11 cellular contexts compared by ENCODE assay signal in genomic region chr4:24551492-24552330, GRCh38. TPM values are rescaled to one million over a fixed set of nuclear protein-coding genes. Genes with fewer than 3 reads are reported as not detected.
DNase-seq lines count a peak whose midpoint lies in the region; ATAC-seq and TF ChIP-seq lines count a peak whose summit lies in the region.
"Had no signal": no experiment of that assay in that cellular context is flagged by ENCODE, and none has a peak within 500 bp of the region (broad histone marks: within the 10 kb centered on the region; RNA-seq: fewer than 3 reads in every experiment).

No MANE protein-coding gene starts in this region.

- TF ChIP-seq POLR2A in gastroesophageal sphincter (IDR thresholded peaks at IDR 0.05): no peak

- no peaks in the 10 kb centered on the region for H3K9me3 Mint-ChIP-seq in natural killer cell treated with Interleukin-12 subunit alpha and Interleukin-12 subunit beta and Interleukin-15 and Interleukin-18, amount 100 ng/mL, for 72 hours
- H3K9me3 Mint-ChIP-seq in natural killer cell: no peaks in the 10 kb centered on the region

- no peak overlapping the region for H3K4me3 ChIP-seq in SK-N-MC
- no peak overlapping the region for H3K4me3 ChIP-seq in gastroesophageal sphincter
- H3K4me3 ChIP-seq in HAP-1: no peak overlapping the region
- H3K4me3 ChIP-seq: tibial artery had no signal

- no peak for TF ChIP-seq CTCF in natural killer cell (IDR thresholded peaks at IDR 0.05)
- peak in 3 of 4 experiments; percentile 15 to 35 (median 25) for TF ChIP-seq CTCF in gastroesophageal sphincter (IDR thresholded peaks at IDR 0.05)

- intact Hi-C loops in natural killer cell (cut with micrococcal nuclease): no loop called here

- peak overlapping the region; percentile 19 to 46 for H3K27ac Mint-ChIP-seq in natural killer cell treated with Interleukin-12 subunit alpha and Interleukin-12 subunit beta and Interleukin-15 and Interleukin-18, amount 100 ng/mL, for 72 hours
- H3K27ac Mint-ChIP-seq in natural killer cell: peak overlapping the region in 1 of 2 donors; percentile 29

- 52 to 63% methylated on average over 2 of the region's 2 CpGs for WGBS in gastroesophageal sphincter (ENCODE audit: low coverage in 1 of 2), 2 donors

- no peaks in the 10 kb centered on the region for H3K27me3 Mint-ChIP-seq in natural killer cell treated with Interleukin-12 subunit alpha and Interleukin-12 subunit beta and Interleukin-15 and Interleukin-18, amount 100 ng/mL, for 72 hours
- H3K27me3 Mint-ChIP-seq in natural killer cell (ENCODE audit: low read depth in 2 of 2): no peaks in the 10 kb centered on the region

- no peak for DNase-seq in natural killer cell treated with Interleukin-12 subunit alpha and Interleukin-12 subunit beta and Interleukin-15 and Interleukin-18, amount 100 ng/mL, for 72 hours (ENCODE audit: low spot score)
- DNase-seq in natural killer cell (no peak), SK-N-MC (ENCODE audit: low read depth, low spot score) (no peak), substantia nigra (lab: John Stamatoyannopoulos, UW) (no peak), HAP-1 (ENCODE audit: low spot score in 2 of 2) (no peak), KBM-7 (no peak)
- DNase-seq in stimulated activated CD4-positive, alpha-beta T cell treated with anti-CD3 and anti-CD28 coated beads, Interleukin-4, amount 100 ng/mL, for 4 hours: no peak
- DNase-seq: activated CD4-positive, alpha-beta T cell treated with anti-CD3 and anti-CD28 coated beads, Interleukin-2, amount 50 U/mL, for 48 hours; NCI-H2081 treated with DMSO at 0.1 percent for 48 hours; tibial artery had no signal

- peaks cover 34 to 38% of the 10 kb centered on the region in 2 donors for H3K4me1 Mint-ChIP-seq in natural killer cell treated with Interleukin-12 subunit alpha and Interleukin-12 subunit beta and Interleukin-15 and Interleukin-18, amount 100 ng/mL, for 72 hours (ENCODE audit: low read depth in 2 of 2)
- peaks cover 43 to 51% of the 10 kb centered on the region in 2 donors for H3K4me1 Mint-ChIP-seq in natural killer cell

- H3K9ac ChIP-seq in SK-N-MC (ENCODE audit: insufficient read length): no peak overlapping the region

- no peak overlapping the region for H3K4me3 Mint-ChIP-seq in natural killer cell treated with Interleukin-12 subunit alpha and Interleukin-12 subunit beta and Interleukin-15 and Interleukin-18, amount 100 ng/mL, for 72 hours
- H3K4me3 Mint-ChIP-seq in natural killer cell: no peak overlapping the region

- ATAC-seq in natural killer cell treated with Interleukin-12 subunit alpha and Interleukin-12 subunit beta and Interleukin-15 and Interleukin-18, amount 100 ng/mL, for 72 hours: no peak
- no peak for ATAC-seq in natural killer cell
- ATAC-seq in gastroesophageal sphincter: no peak

- no peaks in the 10 kb centered on the region for H3K9me3 ChIP-seq in SK-N-MC (ENCODE audit: low read depth, low read length)
- H3K9me3 ChIP-seq in gastroesophageal sphincter: no peaks in the 10 kb centered on the region
- H3K9me3 ChIP-seq in HAP-1: no peaks in the 10 kb centered on the region
- H3K9me3 ChIP-seq: tibial artery had no signal

- H3K4me1 ChIP-seq in gastroesophageal sphincter: peaks cover 0 to 59% (median 5%) of the 10 kb centered on the region in 3 donors
- H3K4me1 ChIP-seq in HAP-1: no peaks in the 10 kb centered on the region; the same call in 1 of the 2 replicates

- H3K27ac ChIP-seq in SK-N-MC (peak overlapping the region; percentile 13; the same call in 1 of the 2 replicates), gastroesophageal sphincter (no peak overlapping the region), substantia nigra (ENCODE audit: low read depth, low read length, poor library complexity, severe bottlenecking) (no peak overlapping the region)

- peaks cover 12% of the 10 kb centered on the region for H3K36me3 Mint-ChIP-seq in natural killer cell treated with Interleukin-12 subunit alpha and Interleukin-12 subunit beta and Interleukin-15 and Interleukin-18, amount 100 ng/mL, for 72 hours
- H3K36me3 Mint-ChIP-seq in natural killer cell: peaks cover 8% of the 10 kb centered on the region

- no peak for TF ChIP-seq EP300 in gastroesophageal sphincter (IDR thresholded peaks at IDR 0.05)

- in situ Hi-C loops in HAP-1 (cut with MboI; ENCODE audit: low sequenced_read_pairs): no loop called here
- in situ Hi-C loops in KBM-7 (cut with MboI; ENCODE audit: low pct_unique_long_range_greater_than_20kb, low sequenced_read_pairs): no loop called here

- H3K27me3 ChIP-seq in gastroesophageal sphincter (no peaks in the 10 kb centered on the region), HAP-1 (ENCODE audit: low read depth) (no peaks in the 10 kb centered on the region)
- H3K27me3 ChIP-seq: tibial artery had no signal

- peaks cover 55% of the 10 kb centered on the region for H3K36me3 ChIP-seq in SK-N-MC (ENCODE audit: insufficient read depth, low read length)
- H3K36me3 ChIP-seq in gastroesophageal sphincter: peaks cover 0 to 43% of the 10 kb centered on the region in 2 donors
- H3K36me3 ChIP-seq in HAP-1 (replicated peaks): peaks cover 74% of the 10 kb centered on the region

RNA-seq across cellular contexts. Expression of gene DHX15, which starts 32.6 kb away (rescaled TPM):
- 100 to 1,000 TPM; 190 to 251 TPM for total RNA-seq in natural killer cell treated with Interleukin-12 subunit alpha and Interleukin-12 subunit beta and Interleukin-15 and Interleukin-18, amount 100 ng/mL, for 72 hours
- total RNA-seq in natural killer cell (100 to 1,000 TPM; 174 to 180 (median 179) TPM), gastroesophageal sphincter (100 to 1,000 TPM in 3 of 4 donors, 10 to 100 TPM in 1; 91.0 to 146 (median 118) TPM)
